ENCODE assay signal across 11 cellular contexts in genomic region chr2:20231632-20232031, GRCh38. TPM values are rescaled to one million over a fixed set of nuclear protein-coding genes. Genes with fewer than 3 reads are reported as not detected.
A peak's percentile ranks its signal among the peaks of the same experiment; 100 is the strongest.
DNase-seq lines count a peak whose midpoint lies in the region; ATAC-seq and TF ChIP-seq lines count a peak whose summit lies in the region.
"Had no signal": no experiment of that assay in that cellular context is flagged by ENCODE, and none has a peak within 500 bp of the region (broad histone marks: within the 10 kb centered on the region; RNA-seq: fewer than 3 reads in every experiment).

No MANE protein-coding gene starts in this region.

- H3K27me3 Mint-ChIP-seq in H9 (ENCODE audit: low read depth), result peaks cover 13% of the 10 kb centered on the region
- H3K27me3 Mint-ChIP-seq in progenitor cell of endocrine pancreas, result peaks cover 12% of the 10 kb centered on the region
- peaks cover 26 to 40% of the 10 kb centered on the region in 2 donors for H3K27me3 Mint-ChIP-seq in CD4-positive, alpha-beta memory T cell

- H3K23me2 ChIP-seq in H9 (ENCODE audit: insufficient read length, low read depth, low read length, poor library complexity, severe bottlenecking), result no peaks in the 10 kb centered on the region

- H2BK15ac ChIP-seq in H9 (ENCODE audit: low read depth, low read length), result no peak overlapping the region

- no peak overlapping the region for H3K4me3 Mint-ChIP-seq in H9
- H3K4me3 Mint-ChIP-seq in progenitor cell of endocrine pancreas (ENCODE audit: low read depth), result no peak overlapping the region
- H3K4me3 Mint-ChIP-seq in CD4-positive, alpha-beta memory T cell, result no peak overlapping the region
- H3K4me3 Mint-ChIP-seq: activated naive CD8-positive, alpha-beta T cell had no signal

- H3K36me3 Mint-ChIP-seq in H9 (ENCODE audit: insufficient read depth in 1 of 3, low read depth in 3 of 3) (no peaks in the 10 kb centered on the region), progenitor cell of endocrine pancreas (ENCODE audit: insufficient read depth) (no peaks in the 10 kb centered on the region)
- no peaks in the 10 kb centered on the region for H3K36me3 Mint-ChIP-seq in CD4-positive, alpha-beta memory T cell

- no peaks in the 10 kb centered on the region for H3K9me3 ChIP-seq in H9 (ENCODE audit: control insufficient read depth, low read depth, low read length)
- H3K9me3 ChIP-seq in duodenal mucosa (ENCODE audit: control insufficient read depth in 1 of 2, low read length in 2 of 2), result no peaks in the 10 kb centered on the region
- H3K9me3 ChIP-seq in prostate gland, result no peaks in the 10 kb centered on the region
- no peaks in the 10 kb centered on the region for H3K9me3 ChIP-seq in CD4-positive, alpha-beta memory T cell (ENCODE audit: control insufficient read depth in 1 of 2, low read length in 2 of 2)
- H3K9me3 ChIP-seq: gastrocnemius medialis, SJCRH30 had no signal

- no peak for TF ChIP-seq POLR2A in prostate gland (IDR thresholded peaks at IDR 0.05)

- CTCF ChIA-PET in CD4-positive, alpha-beta memory T cell (lab: Charles Lee; ENCODE audit: partially characterized antibody), result no interaction called here

- H3K79me2 ChIP-seq in H9 (ENCODE audit: insufficient read depth, low read length), result no peaks in the 10 kb centered on the region

- no peak overlapping the region for H3K9ac ChIP-seq in H9 (ENCODE audit: extremely low read depth, insufficient read length, low read length)
- H3K9ac ChIP-seq in duodenal mucosa (ENCODE audit: low read depth in 1 of 2, low read length in 2 of 2), result peak overlapping the region in 1 of 2 donors; percentile 43

- H3K4me1 ChIP-seq in H9 (ENCODE audit: insufficient read depth, low read length) (peaks cover 2% of the 10 kb centered on the region; the same call in 1 of the 2 replicates), duodenal mucosa (ENCODE audit: control insufficient read depth in 1 of 2, insufficient read depth in 2 of 2, low read length in 2 of 2) (peaks cover 14 to 16% of the 10 kb centered on the region in 2 donors), prostate gland (replicated peaks) (no peaks in the 10 kb centered on the region)
- H3K4me1 ChIP-seq in CD4-positive, alpha-beta memory T cell (ENCODE audit: insufficient read depth, low read length), result no peaks in the 10 kb centered on the region
- H3K4me1 ChIP-seq: gastrocnemius medialis, SJCRH30 had no signal

- H3K27ac Mint-ChIP-seq in H9, result peak overlapping the region in 1 of 3 experiments; percentile 40; a peak in 2 of 7 replicates
- no peak overlapping the region for H3K27ac Mint-ChIP-seq in progenitor cell of endocrine pancreas
- H3K27ac Mint-ChIP-seq in CD4-positive, alpha-beta memory T cell, result no peak overlapping the region
- H3K27ac Mint-ChIP-seq: activated naive CD8-positive, alpha-beta T cell had no signal

- H3K9me3 Mint-ChIP-seq in H9 (peaks cover 0 to 4% of the 10 kb centered on the region in 2 experiments; a peak in 2 of 5 replicates), progenitor cell of endocrine pancreas (ENCODE audit: low read depth) (no peaks in the 10 kb centered on the region)
- peaks cover 0 to 2% (median 0%) of the 10 kb centered on the region in 8 donors for H3K9me3 Mint-ChIP-seq in CD4-positive, alpha-beta memory T cell

- no peaks in the 10 kb centered on the region for H4K20me1 ChIP-seq in H9 (ENCODE audit: control insufficient read depth, insufficient read depth, insufficient read length)

- no peak for ATAC-seq in GM21381 (IDR thresholded peaks at IDR 0.05; ENCODE audit: unreplicated experiment)
- ATAC-seq: gastrocnemius medialis had no signal

- H4K5ac ChIP-seq in H9 (ENCODE audit: insufficient read length, low read depth, low read length), result no peak overlapping the region

- no peak overlapping the region for H3K4me2 ChIP-seq in H9 (ENCODE audit: insufficient read depth, insufficient read length, low read length)

- H3K4ac ChIP-seq in H9 (ENCODE audit: low read depth, low read length), result no peak overlapping the region

- H3K4me3 ChIP-seq in duodenal mucosa (ENCODE audit: low read depth in 1 of 2, low read length in 2 of 2) (peak overlapping the region in 1 of 2 donors; percentile 16), prostate gland (no peak overlapping the region)
- no peak overlapping the region for H3K4me3 ChIP-seq in CD4-positive, alpha-beta memory T cell (ENCODE audit: low read length in 2 of 2)
- H3K4me3 ChIP-seq: gastrocnemius medialis, SJCRH30 had no signal

- H3T11ph ChIP-seq in H9 (ENCODE audit: low read length), result no peak overlapping the region

- TF ChIP-seq CTCF in H9 (conservative IDR thresholded peaks at IDR 0.05), result peak; percentile 25; the same call in 2 of the 3 replicates
- TF ChIP-seq CTCF in prostate gland (IDR thresholded peaks at IDR 0.05), result no peak
- TF ChIP-seq CTCF in progenitor cell of endocrine pancreas (IDR thresholded peaks at IDR 0.05; ENCODE audit: unreplicated experiment), result no peak

- H3K36me3 ChIP-seq in duodenal mucosa (ENCODE audit: control insufficient read depth in 1 of 2, insufficient read depth in 2 of 2, low read length in 2 of 2) (no peaks in the 10 kb centered on the region), prostate gland (no peaks in the 10 kb centered on the region)
- H3K36me3 ChIP-seq in CD4-positive, alpha-beta memory T cell (ENCODE audit: insufficient read depth, low read length), result no peaks in the 10 kb centered on the region
- H3K36me3 ChIP-seq: gastrocnemius medialis, SJCRH30 had no signal

- no peak overlapping the region for H3K56ac ChIP-seq in H9 (ENCODE audit: insufficient read length, low read depth, low read length)

- peaks cover 20 to 27% of the 10 kb centered on the region in 2 experiments for H3K4me1 Mint-ChIP-seq in H9
- peaks cover 3% of the 10 kb centered on the region for H3K4me1 Mint-ChIP-seq in progenitor cell of endocrine pancreas (ENCODE audit: low read depth)
- no peaks in the 10 kb centered on the region for H3K4me1 Mint-ChIP-seq in CD4-positive, alpha-beta memory T cell

- WGBS in H9 (ENCODE audit: extremely low coverage, insufficient read length, low lambda C conversion rate), result no CpG with 5 or more reads among the region's 5 CpGs
- WGBS in prostate gland, result 42% methylated on average over 5 of the region's 5 CpGs

- H3K18ac ChIP-seq in H9 (ENCODE audit: insufficient read length, low read depth, low read length), result no peak overlapping the region

- no peak overlapping the region for H2BK12ac ChIP-seq in H9 (ENCODE audit: insufficient read length, low read depth, low read length)

- H2AFZ ChIP-seq in H9 (ENCODE audit: low read length), result no peak overlapping the region

- H4K91ac ChIP-seq in H9 (ENCODE audit: insufficient read length, low read depth, low read length), result no peak overlapping the region

- H3K23ac ChIP-seq in H9 (ENCODE audit: insufficient read length, low read depth, low read length), result no peak overlapping the region

- H3K27me3 ChIP-seq in H9 (ENCODE audit: insufficient read depth, low read length) (no peaks in the 10 kb centered on the region), duodenal mucosa (ENCODE audit: control insufficient read depth in 1 of 2, insufficient read depth in 2 of 2, low read length in 2 of 2) (peaks cover 0 to 6% of the 10 kb centered on the region in 2 donors), prostate gland (replicated peaks; ENCODE audit: insufficient read depth) (no peaks in the 10 kb centered on the region)
- no peaks in the 10 kb centered on the region for H3K27me3 ChIP-seq in CD4-positive, alpha-beta memory T cell (ENCODE audit: insufficient read depth, low read length)
- H3K27me3 ChIP-seq: SJCRH30 had no signal

- H2BK20ac ChIP-seq in H9 (ENCODE audit: low read depth, low read length, poor library complexity, severe bottlenecking), result no peak overlapping the region

- peak; percentile 84 for DNase-seq in H9
- peak; percentile 82 for DNase-seq in NCI-H510A treated with DMSO at 0.1 percent for 48 hours (lab: John Stamatoyannopoulos, UW)
- DNase-seq in prostate gland (ENCODE audit: low spot score), result peak; percentile 70
- DNase-seq in AG08396 (ENCODE audit: low spot score), result no peak
- no peak for DNase-seq in progenitor cell of endocrine pancreas (ENCODE audit: low spot score, unreplicated experiment)
- no peak for DNase-seq in CD4-positive, alpha-beta memory T cell
- DNase-seq: gastrocnemius medialis, SJCRH30 had no signal

- no peak overlapping the region for H2BK5ac ChIP-seq in H9 (ENCODE audit: insufficient read length, low read length)

- intact Hi-C loops in prostate gland (cut with DNase I), result no loop called here
- intact Hi-C loops in CD4-positive, alpha-beta memory T cell (cut with micrococcal nuclease), result no loop called here

- no peaks in the 10 kb centered on the region for H3K79me1 ChIP-seq in H9 (ENCODE audit: insufficient read depth, low read depth, low read length, poor library complexity, severe bottlenecking)

- POLR2A ChIA-PET in CD4-positive, alpha-beta memory T cell (lab: Charles Lee; ENCODE audit: partially characterized antibody), result no interaction called here

- H3K27ac ChIP-seq in H9 (ENCODE audit: insufficient read length, low read depth, low read length) (no peak overlapping the region), duodenal mucosa (ENCODE audit: low read depth, low read length) (peak overlapping the region; percentile 61), prostate gland (no peak overlapping the region)
- no peak overlapping the region for H3K27ac ChIP-seq in CD4-positive, alpha-beta memory T cell (ENCODE audit: low read depth, low read length)
- H3K27ac ChIP-seq: gastrocnemius medialis, SJCRH30 had no signal

- H2BK120ac ChIP-seq in H9 (ENCODE audit: low read depth, low read length, poor library complexity, severe bottlenecking), result no peak overlapping the region

- no peak overlapping the region for H4K8ac ChIP-seq in H9 (replicated peaks; ENCODE audit: insufficient read length, low read depth, low read length)

- H2AK5ac ChIP-seq in H9 (ENCODE audit: insufficient read length, low read length), result no peak overlapping the region

- H3K14ac ChIP-seq in H9 (ENCODE audit: insufficient read depth, low read length), result no peak overlapping the region

RNA-seq across cellular contexts. Expression of gene SDC1, which starts 6.7 kb away (rescaled TPM):
- total RNA-seq in H9 (2021) (22.3 and 25.1 TPM in 2 replicates), prostate gland (100 to 1,000 TPM; 103 to 167 TPM), progenitor cell of endocrine pancreas (35.1 and 38.7 TPM in 2 replicates)
- total RNA-seq in CD4-positive, alpha-beta memory T cell, result under 1 TPM in 1 of 2 experiments, not detected in 1; 0.09 TPM
- not detected for polyA plus RNA-seq in CD4-positive, alpha-beta memory T cell

Comparison
In these comparisons a context has a peak if more than half of its experiments do, and no peak if none do; other contexts are left out.
1. DNase-seq: peak in H9 (single experiment), NCI-H510A treated with DMSO at 0.1 percent for 48 hours (single experiment) and prostate gland (single experiment); none in AG08396 (single experiment), progenitor cell of endocrine pancreas (single experiment) and CD4-positive, alpha-beta memory T cell (0 of 5).
2. RNA of gene SDC1, which starts 6.7 kb away (total RNA-seq): 103 to 167 TPM in prostate gland, 35.1 to 38.7 TPM in progenitor cell of endocrine pancreas and 22.3 to 25.1 TPM in H9; 0.09 TPM in CD4-positive, alpha-beta memory T cell; every median in the first group is over 10 times any median in the second.